11 cellular contexts compared by ENCODE assay signal in the genomic region with DNA sequence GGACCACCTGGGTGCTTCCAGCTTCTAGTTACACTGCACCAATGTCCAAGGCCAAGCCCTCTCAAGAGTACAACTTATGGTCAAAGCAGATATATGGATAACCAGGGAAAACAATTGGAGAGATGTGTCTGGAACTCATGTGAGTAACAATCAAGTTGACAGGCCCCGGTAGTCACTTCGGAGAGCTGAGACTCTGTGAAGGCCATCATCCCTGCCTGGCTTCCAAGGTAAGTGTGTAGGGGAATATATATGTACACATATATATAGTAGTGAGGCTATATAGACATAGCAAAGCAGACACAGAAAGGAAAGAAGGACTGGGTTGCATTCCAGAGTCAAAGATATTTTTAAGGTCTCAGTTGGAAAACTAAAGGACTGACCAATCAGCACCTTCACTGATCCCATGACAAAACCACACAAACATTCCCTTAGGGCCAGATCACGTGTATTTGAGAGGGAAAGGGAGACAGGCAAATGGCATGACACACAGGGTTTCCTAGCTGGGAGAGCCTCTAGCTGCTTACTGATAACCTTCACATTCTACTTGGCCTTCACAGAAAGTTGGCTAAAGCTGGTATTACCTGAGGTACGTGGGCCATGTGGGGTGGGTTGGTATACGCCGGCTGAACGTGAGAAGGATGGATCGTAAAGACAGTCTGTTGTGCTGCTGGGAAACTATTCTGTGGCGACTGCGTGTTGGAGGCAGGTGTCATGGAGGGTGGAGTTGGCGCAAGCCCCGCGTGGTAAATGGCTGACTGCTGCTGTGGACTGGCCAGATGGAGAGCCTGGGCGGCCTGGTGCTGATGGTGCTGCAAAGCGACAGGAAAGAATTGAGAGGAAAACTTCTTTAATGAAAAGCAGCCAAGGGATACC. TPM values are rescaled to one million over a fixed set of nuclear protein-coding genes. Genes with fewer than 3 reads are reported as not detected.
A peak's percentile ranks its signal among the peaks of the same experiment; 100 is the strongest.
DNase-seq lines count a peak whose midpoint lies in the region; ATAC-seq, FAIRE-seq and TF ChIP-seq lines count a peak whose summit lies in the region.
"Had no signal": no experiment of that assay in that cellular context is flagged by ENCODE, and none has a peak within 500 bp of the region (broad histone marks: within the 10 kb centered on the region; RNA-seq: fewer than 3 reads in every experiment).

No MANE protein-coding gene starts in this region.

- H3K4me1 Mint-ChIP-seq in natural killer cell (peaks cover 30 to 31% of the 10 kb centered on the region in 2 donors), type B pancreatic cell (ENCODE audit: unreplicated experiment) (peaks cover 4% of the 10 kb centered on the region)
- peaks cover 26 to 28% of the 10 kb centered on the region in 2 donors for H3K4me1 Mint-ChIP-seq in natural killer cell treated with Interleukin-12 subunit alpha and Interleukin-12 subunit beta and Interleukin-15 and Interleukin-18, amount 100 ng/mL, for 72 hours (ENCODE audit: low read depth in 2 of 2)

- no peak overlapping the region for H3K4me3 ChIP-seq in adrenal gland
- no peak overlapping the region for H3K4me3 ChIP-seq in right atrium auricular region
- H3K4me3 ChIP-seq: BLaER1 treated with 17β-estradiol and CSF1 and Interleukin-3, amounts not matched to agents 10 nM and 100 nM had no signal

- no peaks in the 10 kb centered on the region for H3K9me3 ChIP-seq in adrenal gland (replicated peaks in 1 of 3)
- no peaks in the 10 kb centered on the region for H3K9me3 ChIP-seq in right atrium auricular region
- H3K9me3 ChIP-seq: BLaER1 treated with 17β-estradiol and CSF1 and Interleukin-3, amounts not matched to agents 10 nM and 100 nM had no signal

- H3K36me3 Mint-ChIP-seq in natural killer cell: no peaks in the 10 kb centered on the region
- H3K36me3 Mint-ChIP-seq in natural killer cell treated with Interleukin-12 subunit alpha and Interleukin-12 subunit beta and Interleukin-15 and Interleukin-18, amount 100 ng/mL, for 72 hours: peaks cover 12% of the 10 kb centered on the region
- peaks cover 17% of the 10 kb centered on the region for H3K36me3 Mint-ChIP-seq in type B pancreatic cell

- H3K27ac Mint-ChIP-seq in natural killer cell (peak overlapping the region; percentile 77), type B pancreatic cell (peak overlapping the region; percentile 30)
- no peak overlapping the region for H3K27ac Mint-ChIP-seq in natural killer cell treated with Interleukin-12 subunit alpha and Interleukin-12 subunit beta and Interleukin-15 and Interleukin-18, amount 100 ng/mL, for 72 hours

- FAIRE-seq in frontal cortex (lab: Jason Lieb, UNC): no peak

- H3K27ac ChIP-seq in adrenal gland (peak overlapping the region in 3 of 5 donors; percentile 7 to 57 (median 32)), right atrium auricular region (no peak overlapping the region)
- H3K27ac ChIP-seq: BLaER1 treated with 17β-estradiol and CSF1 and Interleukin-3, amounts not matched to agents 10 nM and 100 nM had no signal

- no peak for TF ChIP-seq CTCF in natural killer cell (IDR thresholded peaks at IDR 0.05)
- no peak for TF ChIP-seq CTCF in adrenal gland (IDR thresholded peaks at IDR 0.05)
- no peak for TF ChIP-seq CTCF in right atrium auricular region (IDR thresholded peaks at IDR 0.05)
- no peak for TF ChIP-seq CTCF in type B pancreatic cell (conservative IDR thresholded peaks at IDR 0.05)

- H3K4me3 Mint-ChIP-seq in natural killer cell (no peak overlapping the region), type B pancreatic cell (no peak overlapping the region)
- no peak overlapping the region for H3K4me3 Mint-ChIP-seq in natural killer cell treated with Interleukin-12 subunit alpha and Interleukin-12 subunit beta and Interleukin-15 and Interleukin-18, amount 100 ng/mL, for 72 hours

- no peaks in the 10 kb centered on the region for H3K9me3 Mint-ChIP-seq in natural killer cell
- H3K9me3 Mint-ChIP-seq in natural killer cell treated with Interleukin-12 subunit alpha and Interleukin-12 subunit beta and Interleukin-15 and Interleukin-18, amount 100 ng/mL, for 72 hours: no peaks in the 10 kb centered on the region
- no peaks in the 10 kb centered on the region for H3K9me3 Mint-ChIP-seq in type B pancreatic cell

- intact Hi-C loops in natural killer cell (cut with micrococcal nuclease) (no loop called here), adrenal gland (cut with DNase I) (loop anchor here in 1 of 2 donors (10.0 kb wide), 1 partner anchor 69 kb away; no protein-coding TSS in a partner anchor)

- ATAC-seq in natural killer cell (no peak), GM18868 (IDR thresholded peaks at IDR 0.05; ENCODE audit: unreplicated experiment) (no peak)
- ATAC-seq in natural killer cell treated with Interleukin-12 subunit alpha and Interleukin-12 subunit beta and Interleukin-15 and Interleukin-18, amount 100 ng/mL, for 72 hours: no peak

- WGBS in adrenal gland, 4 donors: 72 to 76% (median 75%) methylated on average over 15 of the region's 15 CpGs

- peaks cover 19 to 31% of the 10 kb centered on the region in 2 donors for H3K4me1 ChIP-seq in adrenal gland (replicated peaks in 1 of 2)
- peaks cover 0 to 12% of the 10 kb centered on the region in 2 donors for H3K4me1 ChIP-seq in right atrium auricular region

- H3K27me3 Mint-ChIP-seq in natural killer cell (ENCODE audit: low read depth in 2 of 2) (no peaks in the 10 kb centered on the region), type B pancreatic cell (no peaks in the 10 kb centered on the region)
- H3K27me3 Mint-ChIP-seq in natural killer cell treated with Interleukin-12 subunit alpha and Interleukin-12 subunit beta and Interleukin-15 and Interleukin-18, amount 100 ng/mL, for 72 hours: no peaks in the 10 kb centered on the region

- H3K27me3 ChIP-seq in adrenal gland (no peaks in the 10 kb centered on the region), right atrium auricular region (no peaks in the 10 kb centered on the region)
- H3K27me3 ChIP-seq: BLaER1 treated with 17β-estradiol and CSF1 and Interleukin-3, amounts not matched to agents 10 nM and 100 nM had no signal

- TF ChIP-seq POLR2A in adrenal gland (IDR thresholded peaks at IDR 0.05): no peak

- no peak for DNase-seq in natural killer cell
- DNase-seq in natural killer cell treated with Interleukin-12 subunit alpha and Interleukin-12 subunit beta and Interleukin-15 and Interleukin-18, amount 100 ng/mL, for 72 hours (ENCODE audit: low spot score): no peak
- DNase-seq in adrenal gland: peak in 2 of 7 donors; percentile 38 to 40
- DNase-seq in right atrium auricular region (ENCODE audit: low spot score): peak; percentile 52
- DNase-seq in type B pancreatic cell (ENCODE audit: extremely low spot score, unreplicated experiment): peak; percentile 31
- no peak for DNase-seq in frontal cortex (ENCODE audit: low spot score in 2 of 2)
- DNase-seq in NCI-H128 (lab: John Stamatoyannopoulos, UW; ENCODE audit: unreplicated experiment): no peak
- DNase-seq: NCI-H1092 treated with DMSO at 0.1 percent for 48 hours, NCI-H774 had no signal

- H3K36me3 ChIP-seq in adrenal gland (replicated peaks in 1 of 2) (peaks cover 0 to 65% of the 10 kb centered on the region in 2 donors), right atrium auricular region (peaks cover 48% of the 10 kb centered on the region)

RNA-seq across cellular contexts. Expression of gene SH2B3, which starts 50.0 kb away (rescaled TPM):
- total RNA-seq in natural killer cell: 10 to 100 TPM; 68.1 to 81.3 (median 68.4) TPM
- 10 to 100 TPM in 1 of 2 donors, 1 to 10 TPM in 1; 10.0 to 12.2 TPM for total RNA-seq in natural killer cell treated with Interleukin-12 subunit alpha and Interleukin-12 subunit beta and Interleukin-15 and Interleukin-18, amount 100 ng/mL, for 72 hours
- total RNA-seq in adrenal gland: 10 to 100 TPM; 26.1 to 70.3 (median 44.6) TPM
- 10 to 100 TPM in 1 of 3 donors, 1 to 10 TPM in 2; 5.8 to 14.5 (median 9.3) TPM for polyA plus RNA-seq in adrenal gland
- total RNA-seq in right atrium auricular region: 10 to 100 TPM; 42.6 to 47.4 TPM
- total RNA-seq in type B pancreatic cell (ENCODE audit: low replicate concordance): 2.4 and 5.2 TPM in 2 replicates
- 2.4 TPM for total RNA-seq in frontal cortex

Comparison
In these comparisons a context has a peak if more than half of its experiments do, and no peak if none do; other contexts are left out.
1. H3K27ac Mint-ChIP-seq: peak in natural killer cell (2 of 2) and type B pancreatic cell (single experiment); none in natural killer cell treated with Interleukin-12 subunit alpha and Interleukin-12 subunit beta and Interleukin-15 and Interleukin-18, amount 100 ng/mL, for 72 hours (0 of 2).
2. DNase-seq: peak in right atrium auricular region (single experiment) and type B pancreatic cell (single experiment); none in natural killer cell (single experiment), natural killer cell treated with Interleukin-12 subunit alpha and Interleukin-12 subunit beta and Interleukin-15 and Interleukin-18, amount 100 ng/mL, for 72 hours (single experiment), frontal cortex (0 of 2) and NCI-H128 (single experiment).
3. H3K27ac ChIP-seq: peak in adrenal gland (3 of 5); none in right atrium auricular region (0 of 2).